ENCODE assay signal across 1 cellular context in the genomic region with DNA sequence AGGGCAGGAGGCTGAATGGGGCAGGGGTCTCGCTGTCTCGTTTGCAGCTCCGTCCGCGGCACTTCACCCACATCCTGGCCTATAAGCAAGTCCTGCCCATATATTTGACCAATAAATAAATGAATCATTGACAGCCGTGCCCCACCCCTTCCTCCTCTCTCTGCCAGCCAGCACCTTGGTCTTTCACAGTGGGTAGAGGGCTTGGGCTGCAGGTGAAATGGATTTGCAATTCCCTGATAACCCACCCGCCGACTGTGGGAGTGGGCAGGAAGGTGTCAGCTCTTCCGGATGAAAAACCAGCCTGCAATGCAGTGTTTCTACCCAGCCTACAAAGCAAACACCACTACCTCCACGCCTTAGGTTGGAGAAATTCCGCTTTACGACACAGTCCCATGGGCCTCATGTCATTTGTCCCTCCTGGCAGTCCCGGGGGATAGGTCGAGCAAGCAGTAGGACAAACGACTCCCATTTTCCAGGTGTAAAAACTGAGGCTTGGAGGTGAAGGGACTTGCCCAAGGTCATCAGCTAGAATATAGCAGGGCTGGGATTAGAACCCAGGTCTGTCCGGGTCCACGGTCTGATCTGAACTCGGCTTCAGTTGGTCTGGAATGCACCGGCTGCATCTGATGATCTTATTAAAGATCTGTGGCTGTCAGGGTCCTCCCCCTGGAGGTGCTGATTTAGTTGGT.
TF ChIP-seq lines count a peak whose summit lies in the region.

No MANE protein-coding gene starts in this region.

TF ChIP-seq in K562, 482 proteins besides CTCF, POLR2A, EP300 and RAD21 (continued from another document):
- TF ChIP-seq, protein P1, sequence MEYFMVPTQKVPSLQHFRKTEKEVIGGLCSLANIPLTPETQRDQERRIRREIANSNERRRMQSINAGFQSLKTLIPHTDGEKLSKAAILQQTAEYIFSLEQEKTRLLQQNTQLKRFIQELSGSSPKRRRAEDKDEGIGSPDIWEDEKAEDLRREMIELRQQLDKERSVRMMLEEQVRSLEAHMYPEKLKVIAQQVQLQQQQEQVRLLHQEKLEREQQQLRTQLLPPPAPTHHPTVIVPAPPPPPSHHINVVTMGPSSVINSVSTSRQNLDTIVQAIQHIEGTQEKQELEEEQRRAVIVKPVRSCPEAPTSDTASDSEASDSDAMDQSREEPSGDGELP (CRISPR knock-in tag; IDR thresholded peaks at IDR 0.05; ENCODE audit: borderline replicate concordance) = no peak
- no peak for TF ChIP-seq JUNB (CRISPR knock-in tag; conservative IDR thresholded peaks at IDR 0.05)
- no peak for TF ChIP-seq HDAC2 (IDR thresholded peaks at IDR 0.05)
- TF ChIP-seq, protein P2, sequence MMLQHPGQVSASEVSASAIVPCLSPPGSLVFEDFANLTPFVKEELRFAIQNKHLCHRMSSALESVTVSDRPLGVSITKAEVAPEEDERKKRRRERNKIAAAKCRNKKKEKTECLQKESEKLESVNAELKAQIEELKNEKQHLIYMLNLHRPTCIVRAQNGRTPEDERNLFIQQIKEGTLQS (IDR thresholded peaks at IDR 0.05) = no peak
- TF ChIP-seq, protein P2 (CRISPR knock-in tag; conservative IDR thresholded peaks at IDR 0.05) = no peak
- no peak for TF ChIP-seq ZNF407 (IDR thresholded peaks at IDR 0.05; ENCODE audit: low read depth)
- no peak for TF ChIP-seq E2F3 (CRISPR knock-in tag; IDR thresholded peaks at IDR 0.05)
